Comparison of ENCODE assay signal across 27 cellular contexts in genomic region chr2:12890481-12890980, GRCh38.
"Had no signal": no experiment of that assay in that cellular context is flagged by ENCODE, and none has a peak within 500 bp of the region (broad histone marks: within the 10 kb centered on the region; RNA-seq: fewer than 3 reads in every experiment).

No MANE protein-coding gene starts in this region.

- H3K4me1 ChIP-seq: ascending aorta, colonic mucosa, right lobe of liver, vagina had no signal

- H3K27me3 ChIP-seq: ascending aorta, cardiac muscle cell, colonic mucosa, heart right ventricle, neutrophil, right lobe of liver, upper lobe of left lung, vagina had no signal

- DNase-seq: activated CD4-positive, alpha-beta memory T cell treated with anti-CD3 and anti-CD28 coated beads, Interleukin-2, amount 10 ng/mL, durations not matched to agents 7 days and 5 days; activated CD4-positive, alpha-beta T cell treated with anti-CD3 and anti-CD28 coated beads for 1 hour; activated CD4-positive, alpha-beta T cell treated with anti-CD3 and anti-CD28 coated beads, Interleukin-2, amount 10 ng/mL, durations not matched to agents 7 days and 5 days; activated CD8-positive, alpha-beta memory T cell treated with anti-CD3 and anti-CD28 coated beads, Interleukin-2, amount 50 U/mL, for 48 hours; activated gamma-delta T cell; activated naive CD4-positive, alpha-beta T cell treated with anti-CD3 and anti-CD28 coated beads, Interleukin-2, amount 10 ng/mL, durations not matched to agents 7 days and 5 days; activated naive CD8-positive, alpha-beta T cell treated with anti-CD3 and anti-CD28 coated beads, Interleukin-2, amount 10 ng/mL, durations not matched to agents 7 days and 5 days; activated T-cell treated with anti-CD3 and anti-CD28 coated beads, Interleukin-2, amount 50 U/mL, for 24 hours; cerebellar nuclear complex; colonic mucosa; effector CD8-positive, alpha-beta T cell; heart right ventricle; left ventricle myocardium inferior; mucosa of descending colon; nephron progenitor cell; right lobe of liver; stimulated activated CD4-positive, alpha-beta T cell treated with anti-CD3 and anti-CD28 coated beads, Interleukin-4, amount 100 ng/mL, for 24 hours; upper lobe of left lung had no signal

- H3K4me3 ChIP-seq: ascending aorta, cardiac muscle cell, colonic mucosa, heart right ventricle, left ventricle myocardium inferior, lung, mucosa of descending colon, right lobe of liver, skin epidermis, thoracic aorta, upper lobe of left lung, vagina had no signal

- ATAC-seq: heart right ventricle; mucosa of descending colon; right lobe of liver; stimulated activated effector memory CD8-positive, alpha-beta T cell treated with anti-CD3 and anti-CD28 coated beads, Interleukin-12 subunit alpha, Interleukin-12 subunit beta, amount 100 ng/mL, for 72 hours; WTC11 had no signal

- H3K27ac ChIP-seq: ascending aorta, cardiac muscle cell, colonic mucosa, heart right ventricle, left ventricle myocardium inferior, neutrophil, right lobe of liver, skin epidermis, thoracic aorta, upper lobe of left lung, vagina had no signal

- H3K9me3 ChIP-seq: ascending aorta, colonic mucosa, neutrophil, right lobe of liver, vagina had no signal

- H3K36me3 ChIP-seq: ascending aorta, cardiac muscle cell, colonic mucosa, heart right ventricle, left ventricle myocardium inferior, neutrophil, right lobe of liver, thoracic aorta, upper lobe of left lung, vagina had no signal
